In the genomic region with DNA sequence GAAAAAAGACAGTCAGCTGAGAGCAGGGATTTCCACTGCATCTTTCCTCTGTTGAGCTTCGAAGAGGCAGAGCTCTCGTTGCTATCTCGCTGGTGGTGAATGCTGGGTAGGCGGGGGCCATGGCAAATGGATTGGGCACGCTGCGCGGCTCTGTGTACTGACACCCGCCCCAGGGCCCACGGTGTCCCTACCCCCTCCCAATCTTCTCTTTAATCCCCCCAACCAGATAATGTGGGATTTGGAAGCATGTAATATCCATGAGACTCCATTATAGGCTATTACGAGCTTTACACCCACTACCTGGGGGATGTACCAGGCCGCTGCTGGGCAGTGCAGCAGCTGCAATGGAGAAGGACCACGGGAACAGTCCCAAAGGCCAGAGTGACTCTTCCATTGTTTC, we compare ENCODE assay signal across 22 cellular contexts. TPM values are rescaled to one million over a fixed set of nuclear protein-coding genes. Genes with fewer than 3 reads are reported as not detected.
DNase-seq lines count a peak whose midpoint lies in the region; ATAC-seq and TF ChIP-seq lines count a peak whose summit lies in the region.
"Had no signal": no experiment of that assay in that cellular context is flagged by ENCODE, and none has a peak within 500 bp of the region (broad histone marks: within the 10 kb centered on the region; RNA-seq: fewer than 3 reads in every experiment).

No MANE protein-coding gene starts in this region.

- no peak overlapping the region for H3K56ac ChIP-seq in H9 (ENCODE audit: insufficient read length, low read depth, low read length)

- peaks cover 24 to 32% of the 10 kb centered on the region in 2 experiments for H3K4me1 Mint-ChIP-seq in H9
- no peaks in the 10 kb centered on the region for H3K4me1 Mint-ChIP-seq in activated T-helper 17 cell treated with anti-CD3 and anti-CD28 coated beads, Interleukin-2, amount 50 U/mL, for 72 hours
- H3K4me1 Mint-ChIP-seq in nephron: peaks cover 47% of the 10 kb centered on the region
- H3K4me1 Mint-ChIP-seq in naive thymus-derived CD4-positive, alpha-beta T cell: no peaks in the 10 kb centered on the region

- H3K79me2 ChIP-seq in H9 (ENCODE audit: insufficient read depth, low read length): no peaks in the 10 kb centered on the region

- H2BK5ac ChIP-seq in H9 (ENCODE audit: insufficient read length, low read length): no peak overlapping the region

- peaks cover 11% of the 10 kb centered on the region; the same call in 1 of the 2 replicates for H3K4me1 ChIP-seq in H9 (ENCODE audit: insufficient read depth, low read length)
- no peaks in the 10 kb centered on the region for H3K4me1 ChIP-seq in naive thymus-derived CD4-positive, alpha-beta T cell (ENCODE audit: control insufficient read depth in 2 of 2, insufficient read depth in 2 of 2, low read length in 2 of 2)
- H3K4me1 ChIP-seq: Peyer's patch had no signal

- no peaks in the 10 kb centered on the region for H3K27me3 ChIP-seq in H9 (ENCODE audit: insufficient read depth, low read length)
- H3K27me3 ChIP-seq in naive thymus-derived CD4-positive, alpha-beta T cell (ENCODE audit: control insufficient read depth in 2 of 2, insufficient read depth in 2 of 2, low read length in 2 of 2): no peaks in the 10 kb centered on the region
- H3K27me3 ChIP-seq: Peyer's patch had no signal

- H3K4ac ChIP-seq in H9 (ENCODE audit: low read depth, low read length): no peak overlapping the region

- H3K36me3 Mint-ChIP-seq in H9 (ENCODE audit: insufficient read depth in 1 of 3, low read depth in 3 of 3): peaks cover 5 to 23% (median 8%) of the 10 kb centered on the region in 3 experiments; a peak in 5 of 7 replicates
- H3K36me3 Mint-ChIP-seq in activated T-helper 17 cell treated with anti-CD3 and anti-CD28 coated beads, Interleukin-2, amount 50 U/mL, for 72 hours (ENCODE audit: low read depth): no peaks in the 10 kb centered on the region
- H3K36me3 Mint-ChIP-seq in nephron (ENCODE audit: low read depth): no peaks in the 10 kb centered on the region
- no peaks in the 10 kb centered on the region for H3K36me3 Mint-ChIP-seq in naive thymus-derived CD4-positive, alpha-beta T cell
- H3K36me3 Mint-ChIP-seq: CD8-positive, alpha-beta T cell had no signal

- H3K27ac Mint-ChIP-seq in H9 (peak overlapping the region; percentile 25 to 66 (median 44); a peak in 2 of 7 replicates), nephron (peak overlapping the region; percentile 20 to 63 (median 51))
- H3K27ac Mint-ChIP-seq in activated T-helper 17 cell treated with anti-CD3 and anti-CD28 coated beads, Interleukin-2, amount 50 U/mL, for 72 hours: peak overlapping the region; percentile 3
- no peak overlapping the region for H3K27ac Mint-ChIP-seq in naive thymus-derived CD4-positive, alpha-beta T cell
- H3K27ac Mint-ChIP-seq: CD8-positive, alpha-beta T cell had no signal

- H3K27ac ChIP-seq in H9 (ENCODE audit: insufficient read length, low read depth, low read length): no peak overlapping the region
- no peak overlapping the region for H3K27ac ChIP-seq in naive thymus-derived CD4-positive, alpha-beta T cell (ENCODE audit: low read depth, low read length)
- H3K27ac ChIP-seq: Peyer's patch had no signal

- DNase-seq in H9: no peak
- DNase-seq in HCEC 1CT: no peak
- no peak for DNase-seq in naive thymus-derived CD4-positive, alpha-beta T cell
- no peak for DNase-seq in GM20000 (ENCODE audit: low spot score)
- DNase-seq: ACHN; C1 segment of cervical spinal cord; CD8-positive, alpha-beta T cell; GDM1; MM.1S; NCI-H1092; NCI-H1436; NCI-H1930; NCI-H2227 treated with DMSO at 0.1 percent for 48 hours; NCI-H510A; NCI-H748 treated with DMSO at 0.1 percent for 48 hours; Peyer's patch had no signal

- no peak overlapping the region for H2BK120ac ChIP-seq in H9 (ENCODE audit: low read depth, low read length, poor library complexity, severe bottlenecking)

- no peaks in the 10 kb centered on the region for H3K36me3 ChIP-seq in naive thymus-derived CD4-positive, alpha-beta T cell (ENCODE audit: control insufficient read depth in 2 of 3, insufficient read depth in 3 of 3, low read length in 3 of 3)
- H3K36me3 ChIP-seq: Peyer's patch had no signal

- no peaks in the 10 kb centered on the region for H4K20me1 ChIP-seq in H9 (ENCODE audit: control insufficient read depth, insufficient read depth, insufficient read length)

- ATAC-seq in activated T-helper 17 cell treated with anti-CD3 and anti-CD28 coated beads, Interleukin-2, amount 50 U/mL, for 72 hours (replicated peaks): no peak
- no peak for ATAC-seq in naive thymus-derived CD4-positive, alpha-beta T cell
- ATAC-seq in GM18873 (IDR thresholded peaks at IDR 0.05; ENCODE audit: low FRiP score, unreplicated experiment): no peak
- ATAC-seq: CD8-positive, alpha-beta T cell had no signal

- H3K4me2 ChIP-seq in H9 (ENCODE audit: insufficient read depth, insufficient read length, low read length): no peak overlapping the region

- CTCF ChIA-PET in naive thymus-derived CD4-positive, alpha-beta T cell (lab: Charles Lee): no interaction called here

- no peaks in the 10 kb centered on the region for H3K9me3 Mint-ChIP-seq in H9
- H3K9me3 Mint-ChIP-seq in activated T-helper 17 cell treated with anti-CD3 and anti-CD28 coated beads, Interleukin-2, amount 50 U/mL, for 72 hours: no peaks in the 10 kb centered on the region
- H3K9me3 Mint-ChIP-seq in nephron: no peaks in the 10 kb centered on the region
- no peaks in the 10 kb centered on the region for H3K9me3 Mint-ChIP-seq in naive thymus-derived CD4-positive, alpha-beta T cell
- H3K9me3 Mint-ChIP-seq: CD8-positive, alpha-beta T cell had no signal

- H3K79me1 ChIP-seq in H9 (ENCODE audit: insufficient read depth, low read depth, low read length, poor library complexity, severe bottlenecking): no peaks in the 10 kb centered on the region

- H3K9me3 ChIP-seq in H9 (ENCODE audit: control insufficient read depth, low read depth, low read length): no peaks in the 10 kb centered on the region
- no peaks in the 10 kb centered on the region for H3K9me3 ChIP-seq in naive thymus-derived CD4-positive, alpha-beta T cell (ENCODE audit: control insufficient read depth in 2 of 3, low read length in 3 of 3)
- H3K9me3 ChIP-seq: Peyer's patch had no signal

- no peaks in the 10 kb centered on the region for H3K23me2 ChIP-seq in H9 (ENCODE audit: insufficient read length, low read depth, low read length, poor library complexity, severe bottlenecking)

- H3K4me3 ChIP-seq in naive thymus-derived CD4-positive, alpha-beta T cell (ENCODE audit: low read length): no peak overlapping the region
- H3K4me3 ChIP-seq: Peyer's patch had no signal

- no peak overlapping the region for H2AK5ac ChIP-seq in H9 (ENCODE audit: insufficient read length, low read length)

- no peak overlapping the region for H3T11ph ChIP-seq in H9 (ENCODE audit: low read length)

- no peak overlapping the region for H4K91ac ChIP-seq in H9 (ENCODE audit: insufficient read length, low read depth, low read length)

- TF ChIP-seq CTCF in H9 (conservative IDR thresholded peaks at IDR 0.05) (no peak), nephron (IDR thresholded peaks at IDR 0.05; ENCODE audit: unreplicated experiment in 3 of 3) (no peak), GM20000 (IDR thresholded peaks at IDR 0.05; ENCODE audit: extremely low read depth, missing control alignments) (no peak)

- H4K5ac ChIP-seq in H9 (ENCODE audit: insufficient read length, low read depth, low read length): no peak overlapping the region

- H2BK15ac ChIP-seq in H9 (ENCODE audit: low read depth, low read length): no peak overlapping the region

- no peak overlapping the region for H3K18ac ChIP-seq in H9 (ENCODE audit: insufficient read length, low read depth, low read length)

- no peak overlapping the region for H3K9ac ChIP-seq in H9 (ENCODE audit: extremely low read depth, insufficient read length, low read length)

- H3K27me3 Mint-ChIP-seq in H9 (ENCODE audit: low read depth) (no peaks in the 10 kb centered on the region), nephron (ENCODE audit: low read depth) (peaks cover 13% of the 10 kb centered on the region)
- peaks cover 11% of the 10 kb centered on the region for H3K27me3 Mint-ChIP-seq in activated T-helper 17 cell treated with anti-CD3 and anti-CD28 coated beads, Interleukin-2, amount 50 U/mL, for 72 hours
- peaks cover 3 to 18% (median 10%) of the 10 kb centered on the region in 5 donors for H3K27me3 Mint-ChIP-seq in naive thymus-derived CD4-positive, alpha-beta T cell

- H3K4me3 Mint-ChIP-seq in H9: no peak overlapping the region
- H3K4me3 Mint-ChIP-seq in activated T-helper 17 cell treated with anti-CD3 and anti-CD28 coated beads, Interleukin-2, amount 50 U/mL, for 72 hours: no peak overlapping the region
- no peak overlapping the region for H3K4me3 Mint-ChIP-seq in nephron
- no peak overlapping the region for H3K4me3 Mint-ChIP-seq in naive thymus-derived CD4-positive, alpha-beta T cell
- H3K4me3 Mint-ChIP-seq: CD8-positive, alpha-beta T cell had no signal

- H3K14ac ChIP-seq in H9 (ENCODE audit: insufficient read depth, low read length): no peak overlapping the region

- no peak overlapping the region for H2BK20ac ChIP-seq in H9 (ENCODE audit: low read depth, low read length, poor library complexity, severe bottlenecking)

- no peak overlapping the region for H2AFZ ChIP-seq in H9 (ENCODE audit: low read length)

- POLR2A ChIA-PET in naive thymus-derived CD4-positive, alpha-beta T cell (lab: Charles Lee): no interaction called here

- H2BK12ac ChIP-seq in H9 (ENCODE audit: insufficient read length, low read depth, low read length): no peak overlapping the region

- H4K8ac ChIP-seq in H9 (replicated peaks; ENCODE audit: insufficient read length, low read depth, low read length): no peak overlapping the region

- intact Hi-C loops in naive thymus-derived CD4-positive, alpha-beta T cell (cut with micrococcal nuclease): no loop called here

- WGBS in H9 (ENCODE audit: extremely low coverage, insufficient read length, low lambda C conversion rate): no CpG with 5 or more reads among the region's 12 CpGs

- no peak overlapping the region for H3K23ac ChIP-seq in H9 (ENCODE audit: insufficient read length, low read depth, low read length)

RNA-seq across cellular contexts. Expression of gene PIPOX, which starts 8.3 kb away (rescaled TPM):
- 26.8 and 30.1 TPM in 2 replicates for total RNA-seq in H9 (2021)
- 1 to 10 TPM; 2.0 to 5.6 TPM for total RNA-seq in activated T-helper 17 cell treated with anti-CD3 and anti-CD28 coated beads, Interleukin-2, amount 50 U/mL, for 72 hours
- total RNA-seq in naive thymus-derived CD4-positive, alpha-beta T cell: 1 to 10 TPM; 1.6 to 6.4 (median 5.3) TPM
- polyA plus RNA-seq in naive thymus-derived CD4-positive, alpha-beta T cell: under 1 TPM; 0.27 to 0.49 TPM

RNA-seq across cellular contexts. Expression of gene SEZ6, which starts 45.4 kb away (rescaled TPM):
- 1.8 and 2.8 TPM in 2 replicates for total RNA-seq in H9 (2021)
- total RNA-seq in activated T-helper 17 cell treated with anti-CD3 and anti-CD28 coated beads, Interleukin-2, amount 50 U/mL, for 72 hours: not detected
- total RNA-seq in naive thymus-derived CD4-positive, alpha-beta T cell: 1 to 10 TPM in 1 of 5 experiments, under 1 TPM in 1, not detected in 3; 0.40 to 2.0 TPM
- under 1 TPM; 0.63 to 0.66 TPM for polyA plus RNA-seq in naive thymus-derived CD4-positive, alpha-beta T cell
- total RNA-seq: LHCN-M2, OCI-LY7, SK-MEL-5 had no signal

Comparison
In these comparisons a context has a peak if more than half of its experiments do, and no peak if none do; other contexts are left out.
1. H3K27ac Mint-ChIP-seq: peak in H9 (3 of 3), activated T-helper 17 cell treated with anti-CD3 and anti-CD28 coated beads, Interleukin-2, amount 50 U/mL, for 72 hours (single experiment) and nephron (3 of 3); none in naive thymus-derived CD4-positive, alpha-beta T cell (0 of 9).